In the genomic region with DNA sequence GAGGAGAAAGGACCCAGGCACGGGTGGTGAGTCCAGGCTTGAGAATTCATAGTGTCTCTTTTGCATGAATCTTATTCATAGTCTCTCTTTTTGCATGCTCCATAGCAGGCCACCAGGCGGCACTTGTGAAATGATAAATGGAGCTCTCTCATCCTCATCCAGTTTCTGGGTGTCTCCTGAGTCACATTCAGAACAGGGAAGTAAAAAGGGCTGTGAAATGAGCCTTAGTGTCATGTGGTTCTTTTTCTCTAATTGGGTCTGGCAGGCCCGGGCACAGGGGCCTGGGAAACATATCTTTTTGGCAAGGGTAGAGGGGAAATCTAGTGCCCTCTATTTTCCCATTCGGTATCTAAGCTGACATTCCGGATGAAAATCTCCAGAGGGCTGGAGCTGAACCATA, we compare ENCODE assay signal across 9 cellular contexts. TPM values are rescaled to one million over a fixed set of nuclear protein-coding genes. Genes with fewer than 3 reads are reported as not detected.
A peak's percentile ranks its signal among the peaks of the same experiment; 100 is the strongest.
DNase-seq lines count a peak whose midpoint lies in the region; ATAC-seq and TF ChIP-seq lines count a peak whose summit lies in the region.
"Had no signal": no experiment of that assay in that cellular context is flagged by ENCODE, and none has a peak within 500 bp of the region (broad histone marks: within the 10 kb centered on the region; RNA-seq: fewer than 3 reads in every experiment).

No MANE protein-coding gene starts in this region.

- no peaks in the 10 kb centered on the region for H3K9me3 Mint-ChIP-seq in activated T-helper 17 cell treated with anti-CD3 and anti-CD28 coated beads, Interleukin-2, amount 50 U/mL, for 72 hours
- peaks cover under 1% of the 10 kb centered on the region in 2 donors for H3K9me3 Mint-ChIP-seq in stimulated activated naive B cell treated with anti-CD40 and anti-IgM and Interleukin-4, amounts not matched to agents 10 μg/mL and 1 μg/mL and 100 μg/mL, for 72 hours

- peaks cover under 1% of the 10 kb centered on the region for H3K27me3 Mint-ChIP-seq in activated T-helper 17 cell treated with anti-CD3 and anti-CD28 coated beads, Interleukin-2, amount 50 U/mL, for 72 hours
- H3K27me3 Mint-ChIP-seq in stimulated activated naive B cell treated with anti-CD40 and anti-IgM and Interleukin-4, amounts not matched to agents 10 μg/mL and 1 μg/mL and 100 μg/mL, for 72 hours: peaks cover 0 to 6% of the 10 kb centered on the region in 2 donors

- no peaks in the 10 kb centered on the region for H3K4me1 Mint-ChIP-seq in activated T-helper 17 cell treated with anti-CD3 and anti-CD28 coated beads, Interleukin-2, amount 50 U/mL, for 72 hours
- peaks cover 28 to 57% of the 10 kb centered on the region in 2 donors for H3K4me1 Mint-ChIP-seq in stimulated activated naive B cell treated with anti-CD40 and anti-IgM and Interleukin-4, amounts not matched to agents 10 μg/mL and 1 μg/mL and 100 μg/mL, for 72 hours

- H3K4me3 ChIP-seq in right atrium auricular region: no peak overlapping the region
- H3K4me3 ChIP-seq: SJSA1 had no signal

- no peaks in the 10 kb centered on the region for H3K27me3 ChIP-seq in right atrium auricular region
- H3K27me3 ChIP-seq: SJSA1 had no signal

- TF ChIP-seq CTCF in LNCAP (IDR thresholded peaks at IDR 0.05) (peak; percentile 48; the same call in 1 of the 2 replicates), right atrium auricular region (IDR thresholded peaks at IDR 0.05) (peak; percentile 43 to 74)

- H3K4me1 ChIP-seq in right atrium auricular region: peaks cover 0 to 27% of the 10 kb centered on the region in 2 donors

- H3K36me3 Mint-ChIP-seq in activated T-helper 17 cell treated with anti-CD3 and anti-CD28 coated beads, Interleukin-2, amount 50 U/mL, for 72 hours (ENCODE audit: low read depth): no peaks in the 10 kb centered on the region
- H3K36me3 Mint-ChIP-seq in stimulated activated naive B cell treated with anti-CD40 and anti-IgM and Interleukin-4, amounts not matched to agents 10 μg/mL and 1 μg/mL and 100 μg/mL, for 72 hours: peaks cover 2 to 5% of the 10 kb centered on the region in 2 donors

- no peaks in the 10 kb centered on the region for H3K36me3 ChIP-seq in right atrium auricular region
- H3K36me3 ChIP-seq: SJSA1 had no signal

- H3K4me3 Mint-ChIP-seq in activated T-helper 17 cell treated with anti-CD3 and anti-CD28 coated beads, Interleukin-2, amount 50 U/mL, for 72 hours: no peak overlapping the region
- H3K4me3 Mint-ChIP-seq in stimulated activated naive B cell treated with anti-CD40 and anti-IgM and Interleukin-4, amounts not matched to agents 10 μg/mL and 1 μg/mL and 100 μg/mL, for 72 hours: peak overlapping the region; percentile 59 to 74

- DNase-seq in CMK (ENCODE audit: low read depth): peak; percentile 27
- DNase-seq in right atrium auricular region (ENCODE audit: low spot score): peak; percentile 89
- peak; percentile 43 for DNase-seq in stimulated activated naive B cell treated with anti-CD40 and anti-IgM and Interleukin-4, amounts not matched to agents 10 μg/mL and 1 μg/mL and 100 μg/mL, for 72 hours
- no peak for DNase-seq in NCI-H1436 (lab: John Stamatoyannopoulos, UW)
- no peak for DNase-seq in activated effector memory CD4-positive, alpha-beta T cell treated with Interleukin-2 at 50 U/mL for 16 hours

- H3K27ac ChIP-seq in right atrium auricular region: peak overlapping the region; percentile 69 to 73

- H3K27ac Mint-ChIP-seq in activated T-helper 17 cell treated with anti-CD3 and anti-CD28 coated beads, Interleukin-2, amount 50 U/mL, for 72 hours: no peak overlapping the region
- H3K27ac Mint-ChIP-seq in stimulated activated naive B cell treated with anti-CD40 and anti-IgM and Interleukin-4, amounts not matched to agents 10 μg/mL and 1 μg/mL and 100 μg/mL, for 72 hours: peak overlapping the region; percentile 95

- peak; percentile 37 for ATAC-seq in GM19397 (IDR thresholded peaks at IDR 0.05; ENCODE audit: unreplicated experiment)
- ATAC-seq in activated T-helper 17 cell treated with anti-CD3 and anti-CD28 coated beads, Interleukin-2, amount 50 U/mL, for 72 hours (replicated peaks): peak; percentile 57
- peak; percentile 74 to 77 for ATAC-seq in stimulated activated naive B cell treated with anti-CD40 and anti-IgM and Interleukin-4, amounts not matched to agents 10 μg/mL and 1 μg/mL and 100 μg/mL, for 72 hours (replicated peaks)

- H3K9me3 ChIP-seq in right atrium auricular region: no peaks in the 10 kb centered on the region
- H3K9me3 ChIP-seq: SJSA1 had no signal

RNA-seq across cellular contexts. Expression of a gene that starts 19.1 kb away (rescaled TPM):
- total RNA-seq in activated T-helper 17 cell treated with anti-CD3 and anti-CD28 coated beads, Interleukin-2, amount 50 U/mL, for 72 hours: 10 to 100 TPM in 1 of 2 donors, 1 to 10 TPM in 1; 4.4 to 18.7 TPM
- 10 to 100 TPM in 1 of 2 donors, 1 to 10 TPM in 1; 3.2 to 10.7 TPM for total RNA-seq in right atrium auricular region

RNA-seq across cellular contexts. Expression of a gene that starts 26.3 kb away (rescaled TPM):
- total RNA-seq in activated T-helper 17 cell treated with anti-CD3 and anti-CD28 coated beads, Interleukin-2, amount 50 U/mL, for 72 hours: 100 to 1,000 TPM; 130 to 164 TPM
- total RNA-seq in right atrium auricular region: 10 to 100 TPM; 39.2 to 47.0 TPM

RNA-seq across cellular contexts. Expression of a gene that starts 43.8 kb away (rescaled TPM):
- not detected for total RNA-seq in activated T-helper 17 cell treated with anti-CD3 and anti-CD28 coated beads, Interleukin-2, amount 50 U/mL, for 72 hours
- not detected for total RNA-seq in right atrium auricular region
- total RNA-seq: SJSA1 had no signal

Comparison
In these comparisons a context has a peak if more than half of its experiments do, and no peak if none do; other contexts are left out.
1. DNase-seq: peak in CMK (single experiment), right atrium auricular region (single experiment) and stimulated activated naive B cell treated with anti-CD40 and anti-IgM and Interleukin-4, amounts not matched to agents 10 μg/mL and 1 μg/mL and 100 μg/mL, for 72 hours (single experiment); none in NCI-H1436 (single experiment) and activated effector memory CD4-positive, alpha-beta T cell treated with Interleukin-2 at 50 U/mL for 16 hours (single experiment).
2. Peak in every context shown above with its lines, with median percentiles within 50 percentile points of each other: ATAC-seq.